In genomic region chr1:235648954-235649721, GRCh38 we compare ENCODE assay signal across 8 cellular contexts. TPM values are rescaled to one million over a fixed set of nuclear protein-coding genes. Genes with fewer than 3 reads are reported as not detected.
DNase-seq lines count a peak whose midpoint lies in the region; ATAC-seq and TF ChIP-seq lines count a peak whose summit lies in the region.

No MANE protein-coding gene starts in this region.

- H3K27ac ChIP-seq in endodermal cell (ENCODE audit: low read depth, low read length) (no peak overlapping the region), mucosa of rectum (ENCODE audit: low read depth in 2 of 2, low read length in 2 of 2) (peak overlapping the region in 1 of 2 donors; percentile 38)

- H3K9me3 Mint-ChIP-seq in Caco-2 (ENCODE audit: unreplicated experiment) (no peaks in the 10 kb centered on the region), endodermal cell (no peaks in the 10 kb centered on the region)

- no TSS peak for BruUV-seq in Caco-2 (replicated peaks; lab: Mats Ljungman, UMichigan)

- H3K27me3 Mint-ChIP-seq in Caco-2 (ENCODE audit: insufficient read depth, unreplicated experiment) (peaks cover 4% of the 10 kb centered on the region), endodermal cell (ENCODE audit: insufficient read depth) (peaks cover 51% of the 10 kb centered on the region)

- H3K9ac ChIP-seq in endodermal cell (ENCODE audit: extremely low read depth, low read length, poor library complexity, severe bottlenecking), result no peak overlapping the region
- H3K9ac ChIP-seq in mucosa of rectum (ENCODE audit: low read depth in 1 of 2, low read length in 2 of 2), result no peak overlapping the region

- POLR2A ChIA-PET in Caco-2 (lab: Charles Lee), result interaction anchor here (0.6 kb wide), 1 partner anchor 61 kb away, joined by 4 read pairs; no protein-coding TSS in a partner anchor

- DNase-seq in Caco-2, result peak; percentile 67 to 77
- peak; percentile 72 for DNase-seq in NCI-H146 (lab: John Stamatoyannopoulos, UW)
- DNase-seq in activated CD8-positive, alpha-beta memory T cell treated with anti-CD3 and anti-CD28 coated beads, Interleukin-2, amount 50 U/mL, for 1 hour (ENCODE audit: extremely low read depth), result peak; percentile 17
- peak; percentile 91 for DNase-seq in endodermal cell
- DNase-seq in stimulated activated naive CD8-positive, alpha-beta T cell treated with anti-CD3 and anti-CD28 coated beads, Interleukin-15, Interleukin-2, amounts not matched to agents 100 U/mL and 50 U/mL, for 24 hours, result peak; percentile 67
- no peak for DNase-seq in NK-92 treated with Interleukin-12 subunit alpha and Interleukin-12 subunit beta, amount 100 ng/mL, for 24 hours (lab: John Stamatoyannopoulos, UW)

- WGBS in endodermal cell (ENCODE audit: insufficient coverage in 1 of 2, insufficient read length in 1 of 2), 2 experiments, result 0 to 1% methylated on average over 42 to 74 of the region's 74 CpGs

- CTCF ChIA-PET in Caco-2 (lab: Charles Lee), result interaction anchor here (0.6 kb wide), 1 partner anchor 145 kb away, joined by 4 read pairs; the partner anchor contains the start of gene B3GALNT2

- H3K4me1 Mint-ChIP-seq in Caco-2 (ENCODE audit: low read depth, unreplicated experiment) (peaks cover 7% of the 10 kb centered on the region), endodermal cell (peaks cover 26% of the 10 kb centered on the region)

- H3K4me1 ChIP-seq in Caco-2 (peaks cover 18% of the 10 kb centered on the region), endodermal cell (ENCODE audit: control insufficient read depth, insufficient read depth, low read length) (no peaks in the 10 kb centered on the region), mucosa of rectum (ENCODE audit: control insufficient read depth in 2 of 2, insufficient read depth in 2 of 2, low read length in 2 of 2) (peaks cover 7 to 13% of the 10 kb centered on the region in 2 donors)

- no peaks in the 10 kb centered on the region for H3K36me3 Mint-ChIP-seq in Caco-2 (ENCODE audit: insufficient read depth, unreplicated experiment)
- H3K36me3 Mint-ChIP-seq in endodermal cell (ENCODE audit: low read depth), result no peaks in the 10 kb centered on the region

- peak overlapping the region; percentile 57 for H3K4me3 ChIP-seq in Caco-2 (ENCODE audit: low read depth, low read length)
- peak overlapping the region; percentile 70 for H3K4me3 ChIP-seq in endodermal cell (ENCODE audit: low read length)
- peak overlapping the region; percentile 53 to 67 for H3K4me3 ChIP-seq in mucosa of rectum (ENCODE audit: low read length in 2 of 2)

- H3K27me3 ChIP-seq in Caco-2 (replicated peaks; ENCODE audit: control insufficient read depth, insufficient read depth, low read length) (no peaks in the 10 kb centered on the region), endodermal cell (ENCODE audit: control insufficient read depth, insufficient read depth, low read length, poor library complexity, severe bottlenecking) (peaks cover 58% of the 10 kb centered on the region), mucosa of rectum (ENCODE audit: control insufficient read depth in 2 of 2, insufficient read depth in 2 of 2, low read length in 2 of 2) (peaks cover 13 to 15% of the 10 kb centered on the region in 2 donors)

- H3K4me3 Mint-ChIP-seq in Caco-2 (ENCODE audit: unreplicated experiment) (peak overlapping the region; percentile 68), endodermal cell (peak overlapping the region; percentile 60)

- intact Hi-C loops in Caco-2 (cut with micrococcal nuclease; ENCODE audit: unreplicated experiment), result loop anchor here (10.0 kb wide), 1 partner anchor 196 kb away; no protein-coding TSS in a partner anchor

- H3K36me3 ChIP-seq in Caco-2 (ENCODE audit: control insufficient read depth, insufficient read depth, low read length) (no peaks in the 10 kb centered on the region), endodermal cell (ENCODE audit: control insufficient read depth, insufficient read depth, low read length) (no peaks in the 10 kb centered on the region), mucosa of rectum (ENCODE audit: control insufficient read depth in 2 of 2, insufficient read depth in 2 of 2, low read length in 2 of 2) (no peaks in the 10 kb centered on the region)

- H3K9me3 ChIP-seq in Caco-2 (no peaks in the 10 kb centered on the region), endodermal cell (ENCODE audit: control insufficient read depth, low read length) (no peaks in the 10 kb centered on the region), mucosa of rectum (ENCODE audit: control insufficient read depth in 2 of 2, low read length in 2 of 2) (no peaks in the 10 kb centered on the region)

- TF ChIP-seq CTCF in Caco-2 (IDR thresholded peaks at IDR 0.05; ENCODE audit: insufficient read depth in 1 of 2, low read depth in 1 of 2, low read length in 1 of 2, severe bottlenecking in 1 of 2, unreplicated experiment in 1 of 2) (no peak), endodermal cell (conservative IDR thresholded peaks at IDR 0.05) (no peak)

- ATAC-seq in GM21723 (IDR thresholded peaks at IDR 0.05; ENCODE audit: unreplicated experiment), result peak; percentile 65
- ATAC-seq in stimulated activated naive CD8-positive, alpha-beta T cell treated with anti-CD3 and anti-CD28 coated beads, Interleukin-15, Interleukin-2, amounts not matched to agents 100 U/mL and 50 U/mL, for 24 hours, result peak; percentile 67

- H3K27ac Mint-ChIP-seq in Caco-2 (ENCODE audit: unreplicated experiment) (peak overlapping the region; percentile 8), endodermal cell (peak overlapping the region; percentile 28)

RNA-seq across cellular contexts. Expression of gene GNG4, which starts 0.4 kb away (rescaled TPM):
- total RNA-seq in Caco-2 (2022) (3.5 and 5.5 TPM in 2 replicates), endodermal cell (10 to 100 TPM; 13.5 to 14.2 TPM)
- 23.3 TPM for polyA plus RNA-seq in endodermal cell (2013, experiment 1 of 2)
- polyA plus RNA-seq in endodermal cell (2013, experiment 2 of 2), result 22.1 TPM
